ENCODE assay signal across 1 cellular context in genomic region chr2:132387126-132387525, GRCh38.
TF ChIP-seq lines count a peak whose summit lies in the region.

No MANE protein-coding gene starts in this region.

TF ChIP-seq in HepG2, 621 proteins besides CTCF, POLR2A, EP300 and RAD21:
- TF ChIP-seq DZIP1 (CRISPR knock-in tag; IDR thresholded peaks at IDR 0.05) = no peak
- TF ChIP-seq ZNF710 (CRISPR knock-in tag; IDR thresholded peaks at IDR 0.05; ENCODE audit: borderline replicate concordance) = no peak
- no peak for TF ChIP-seq ZUFSP (CRISPR knock-in tag; IDR thresholded peaks at IDR 0.05; ENCODE audit: borderline replicate concordance)
- TF ChIP-seq HOXA5 (CRISPR knock-in tag; IDR thresholded peaks at IDR 0.05) = no peak
TF ChIP-seq in HepG2: peak in this region for 0.
